Comparison of ENCODE assay signal across 18 cellular contexts in genomic region chr15:81909229-81910087, GRCh38.
A peak's percentile ranks its signal among the peaks of the same experiment; 100 is the strongest.
DNase-seq lines count a peak whose midpoint lies in the region; ATAC-seq and TF ChIP-seq lines count a peak whose summit lies in the region.
"Had no signal": no experiment of that assay in that cellular context is flagged by ENCODE, and none has a peak within 500 bp of the region (broad histone marks: within the 10 kb centered on the region; RNA-seq: fewer than 3 reads in every experiment).

No MANE protein-coding gene starts in this region.

- H2AFZ ChIP-seq in DND-41 (ENCODE audit: low read depth, low read length) (peak overlapping the region; percentile 51; the same call in 1 of the 2 replicates), PC-3 (ENCODE audit: low read length) (no peak overlapping the region)

- no peaks in the 10 kb centered on the region for H3K9me3 Mint-ChIP-seq in mesothelial cell of epicardium
- H3K9me3 Mint-ChIP-seq in CD4-positive, alpha-beta memory T cell = peaks cover 0 to 3% (median 0%) of the 10 kb centered on the region in 8 donors
- H3K9me3 Mint-ChIP-seq: activated CD4-positive, alpha-beta T cell treated with anti-CD3 and anti-CD28 coated beads, Interleukin-2, amount 10 ng/mL, durations not matched to agents 24 days and 14 days; natural killer cell treated with Interleukin-12 subunit alpha and Interleukin-12 subunit beta and Interleukin-15 and Interleukin-18, amount 100 ng/mL, for 72 hours had no signal

- POLR2A ChIA-PET in AG04450 (lab: Yijun Ruan, JAX) = no interaction called here
- POLR2A ChIA-PET in PC-3 (lab: Charles Lee; ENCODE audit: unreplicated experiment) = no interaction called here
- POLR2A ChIA-PET in CD4-positive, alpha-beta memory T cell (lab: Charles Lee; ENCODE audit: partially characterized antibody) = no interaction called here

- H3K9ac ChIP-seq in DND-41 (ENCODE audit: low read depth, low read length) (no peak overlapping the region), PC-3 (ENCODE audit: low read length) (no peak overlapping the region)

- H3K79me2 ChIP-seq in DND-41 (ENCODE audit: insufficient read depth, low read length) = no peaks in the 10 kb centered on the region
- H3K79me2 ChIP-seq in PC-3 (ENCODE audit: low read length) = no peaks in the 10 kb centered on the region

- no peak for TF ChIP-seq CTCF in AG04450 (IDR thresholded peaks at IDR 0.05; ENCODE audit: low read depth, low read length)
- TF ChIP-seq CTCF in DND-41 (IDR thresholded peaks at IDR 0.05; ENCODE audit: borderline replicate concordance, extremely low read depth, low read length, poor library complexity, severe bottlenecking) = no peak
- TF ChIP-seq CTCF in PC-3 (conservative IDR thresholded peaks at IDR 0.05; ENCODE audit: low read depth, low read length) = no peak
- no peak for TF ChIP-seq CTCF in gastroesophageal sphincter (IDR thresholded peaks at IDR 0.05)
- no peak for TF ChIP-seq CTCF in mesothelial cell of epicardium (IDR thresholded peaks at IDR 0.05; ENCODE audit: unreplicated experiment)

- H3K9me3 ChIP-seq in AG04450 (ENCODE audit: control insufficient read depth, insufficient read depth, low read length) = no peaks in the 10 kb centered on the region
- no peaks in the 10 kb centered on the region for H3K9me3 ChIP-seq in DND-41 (ENCODE audit: insufficient read depth, low read length, severe bottlenecking)
- no peaks in the 10 kb centered on the region for H3K9me3 ChIP-seq in PC-3 (ENCODE audit: low read length)
- H3K9me3 ChIP-seq in gastroesophageal sphincter = no peaks in the 10 kb centered on the region
- no peaks in the 10 kb centered on the region for H3K9me3 ChIP-seq in CD4-positive, alpha-beta memory T cell (ENCODE audit: control insufficient read depth in 1 of 2, low read length in 2 of 2)
- H3K9me3 ChIP-seq: lower lobe of right lung, SJSA1 had no signal

- H3K36me3 ChIP-seq in DND-41 (ENCODE audit: insufficient read depth, low read length) (no peaks in the 10 kb centered on the region), PC-3 (ENCODE audit: low read depth, low read length) (no peaks in the 10 kb centered on the region), gastroesophageal sphincter (no peaks in the 10 kb centered on the region)
- H3K36me3 ChIP-seq in CD4-positive, alpha-beta memory T cell (ENCODE audit: insufficient read depth, low read length) = no peaks in the 10 kb centered on the region
- H3K36me3 ChIP-seq: lower lobe of right lung, SJSA1 had no signal

- H3K4me1 ChIP-seq in DND-41 (ENCODE audit: insufficient read depth, low read length) (peaks cover 18% of the 10 kb centered on the region), PC-3 (ENCODE audit: insufficient read depth, low read length) (0 out of 2 replicates have a peak, but pooled peaks cover 3% of the 10 kb centered on the region), gastroesophageal sphincter (peaks cover 6 to 55% (median 26%) of the 10 kb centered on the region in 3 donors)
- no peaks in the 10 kb centered on the region for H3K4me1 ChIP-seq in CD4-positive, alpha-beta memory T cell (ENCODE audit: insufficient read depth, low read length)
- H3K4me1 ChIP-seq: lower lobe of right lung had no signal

- DNase-seq in AG04450 (ENCODE audit: low read depth, low spot score) (no peak), DND-41 (peak; percentile 5), PC-3 (peak; percentile 43), mesothelial cell of epicardium (ENCODE audit: low spot score in 2 of 2, unreplicated experiment in 2 of 2) (no peak)
- DNase-seq in CD4-positive, alpha-beta memory T cell = no peak
- no peak for DNase-seq in stimulated activated CD4-positive, alpha-beta T cell treated with anti-CD3 and anti-CD28 coated beads, Interleukin-15, amount 100 ng/mL, for 24 hours
- DNase-seq: activated CD4-positive, alpha-beta T cell treated with anti-CD3 and anti-CD28 coated beads, Interleukin-2, amount 10 ng/mL, durations not matched to agents 24 days and 14 days; activated CD8-positive, alpha-beta memory T cell treated with anti-CD3 and anti-CD28 coated beads, Interleukin-2, amount 50 U/mL, for 48 hours; activated gamma-delta T cell; dorsolateral prefrontal cortex; erythroblast; lower lobe of right lung; NCI-H1930; NCI-H524 had no signal

- no peak for ATAC-seq in DND-41 (ENCODE audit: insufficient read depth, low read depth)
- ATAC-seq in PC-3 = peak; percentile 62
- ATAC-seq in gastroesophageal sphincter = no peak
- ATAC-seq in GM21390 (IDR thresholded peaks at IDR 0.05; ENCODE audit: unreplicated experiment) = no peak
- ATAC-seq: lower lobe of right lung; natural killer cell treated with Interleukin-12 subunit alpha and Interleukin-12 subunit beta and Interleukin-15 and Interleukin-18, amount 100 ng/mL, for 72 hours had no signal

- BruUV-seq in PC-3 (replicated peaks; lab: Mats Ljungman, UMichigan) = no TSS peak

- H3K4me2 ChIP-seq in DND-41 (ENCODE audit: insufficient read depth, low read length) (no peak overlapping the region), PC-3 (ENCODE audit: low read length) (no peak overlapping the region)

- intact Hi-C loops in PC-3 (cut with micrococcal nuclease) = no loop called here
- intact Hi-C loops in CD4-positive, alpha-beta memory T cell (cut with micrococcal nuclease) = no loop called here

- no peaks in the 10 kb centered on the region for H3K36me3 Mint-ChIP-seq in mesothelial cell of epicardium
- H3K36me3 Mint-ChIP-seq in CD4-positive, alpha-beta memory T cell = no peaks in the 10 kb centered on the region
- H3K36me3 Mint-ChIP-seq: natural killer cell treated with Interleukin-12 subunit alpha and Interleukin-12 subunit beta and Interleukin-15 and Interleukin-18, amount 100 ng/mL, for 72 hours had no signal

- no peak for TF ChIP-seq POLR2A in gastroesophageal sphincter (IDR thresholded peaks at IDR 0.05)

- H3K27me3 ChIP-seq in AG04450 (ENCODE audit: control insufficient read depth, insufficient read depth, low read length) (no peaks in the 10 kb centered on the region), DND-41 (ENCODE audit: insufficient read depth, low read length, poor library complexity) (no peaks in the 10 kb centered on the region), PC-3 (ENCODE audit: low read length) (0 out of 2 replicates have a peak, but pooled peaks cover 4% of the 10 kb centered on the region), gastroesophageal sphincter (no peaks in the 10 kb centered on the region)
- H3K27me3 ChIP-seq in CD4-positive, alpha-beta memory T cell (ENCODE audit: insufficient read depth, low read length) = no peaks in the 10 kb centered on the region
- H3K27me3 ChIP-seq: SJSA1 had no signal

- TF ChIP-seq EP300 in gastroesophageal sphincter (IDR thresholded peaks at IDR 0.05) = no peak

- no peaks in the 10 kb centered on the region for H3F3A ChIP-seq in PC-3 (ENCODE audit: low read length, unreplicated experiment)

- no peaks in the 10 kb centered on the region for H3K9me2 ChIP-seq in PC-3 (replicated peaks; ENCODE audit: low read length)

- H4K20me1 ChIP-seq in DND-41 (ENCODE audit: insufficient read depth, low read length) (no peaks in the 10 kb centered on the region), PC-3 (ENCODE audit: low read length) (no peaks in the 10 kb centered on the region)

- H3K27ac ChIP-seq in AG04450 (ENCODE audit: low read depth, low read length) (peak overlapping the region; percentile 80), DND-41 (ENCODE audit: low read length) (peak overlapping the region; percentile 36; the same call in 1 of the 2 replicates), PC-3 (ENCODE audit: low read length) (no peak overlapping the region), gastroesophageal sphincter (peak overlapping the region in 3 of 4 donors; percentile 38 to 54 (median 42))
- H3K27ac ChIP-seq in CD4-positive, alpha-beta memory T cell (ENCODE audit: low read depth, low read length) = no peak overlapping the region
- H3K27ac ChIP-seq: dorsolateral prefrontal cortex, lower lobe of right lung, SJSA1 had no signal

- H3K27me3 Mint-ChIP-seq in mesothelial cell of epicardium (ENCODE audit: low read depth) = no peaks in the 10 kb centered on the region
- H3K27me3 Mint-ChIP-seq in CD4-positive, alpha-beta memory T cell = peaks cover 4 to 7% of the 10 kb centered on the region in 2 donors
- H3K27me3 Mint-ChIP-seq: activated CD4-positive, alpha-beta T cell treated with anti-CD3 and anti-CD28 coated beads, Interleukin-2, amount 10 ng/mL, durations not matched to agents 24 days and 14 days had no signal

- no peak overlapping the region for H3K4me3 ChIP-seq in AG04450 (ENCODE audit: low read depth, low read length)
- H3K4me3 ChIP-seq in DND-41 (ENCODE audit: low read depth in 1 of 2, low read length in 2 of 2) = no peak overlapping the region
- H3K4me3 ChIP-seq in PC-3 (ENCODE audit: low read length) = no peak overlapping the region
- no peak overlapping the region for H3K4me3 ChIP-seq in gastroesophageal sphincter
- H3K4me3 ChIP-seq in CD4-positive, alpha-beta memory T cell (ENCODE audit: low read length in 2 of 2) = no peak overlapping the region
- H3K4me3 ChIP-seq: dorsolateral prefrontal cortex, lower lobe of right lung, SJSA1 had no signal

- no peak overlapping the region for H3K4me3 Mint-ChIP-seq in mesothelial cell of epicardium
- no peak overlapping the region for H3K4me3 Mint-ChIP-seq in CD4-positive, alpha-beta memory T cell
- H3K4me3 Mint-ChIP-seq: activated CD4-positive, alpha-beta T cell treated with anti-CD3 and anti-CD28 coated beads, Interleukin-2, amount 10 ng/mL, durations not matched to agents 24 days and 14 days; natural killer cell treated with Interleukin-12 subunit alpha and Interleukin-12 subunit beta and Interleukin-15 and Interleukin-18, amount 100 ng/mL, for 72 hours had no signal

- no peak overlapping the region for H3K27ac Mint-ChIP-seq in mesothelial cell of epicardium
- no peak overlapping the region for H3K27ac Mint-ChIP-seq in CD4-positive, alpha-beta memory T cell
- H3K27ac Mint-ChIP-seq: activated CD4-positive, alpha-beta T cell treated with anti-CD3 and anti-CD28 coated beads, Interleukin-2, amount 10 ng/mL, durations not matched to agents 24 days and 14 days; natural killer cell treated with Interleukin-12 subunit alpha and Interleukin-12 subunit beta and Interleukin-15 and Interleukin-18, amount 100 ng/mL, for 72 hours had no signal

- WGBS in gastroesophageal sphincter (ENCODE audit: low coverage in 1 of 2), 2 donors = 22 to 56% methylated on average over 1 to 7 of the region's 7 CpGs

- CTCF ChIA-PET in AG04450 (lab: Charles Lee) (no interaction called here), PC-3 (lab: Charles Lee) (no interaction called here)
- CTCF ChIA-PET in CD4-positive, alpha-beta memory T cell (lab: Charles Lee; ENCODE audit: partially characterized antibody) = no interaction called here

- H3K4me1 Mint-ChIP-seq in mesothelial cell of epicardium = peaks cover 8% of the 10 kb centered on the region
- H3K4me1 Mint-ChIP-seq in CD4-positive, alpha-beta memory T cell = no peaks in the 10 kb centered on the region
- H3K4me1 Mint-ChIP-seq: activated CD4-positive, alpha-beta T cell treated with anti-CD3 and anti-CD28 coated beads, Interleukin-2, amount 10 ng/mL, durations not matched to agents 24 days and 14 days had no signal

Comparison
In these comparisons a context has a peak if more than half of its experiments do, and no peak if none do; other contexts are left out.
1. DNase-seq: peak in DND-41 (single experiment) and PC-3 (single experiment); none in AG04450 (single experiment), mesothelial cell of epicardium (0 of 2), CD4-positive, alpha-beta memory T cell (0 of 5) and stimulated activated CD4-positive, alpha-beta T cell treated with anti-CD3 and anti-CD28 coated beads, Interleukin-15, amount 100 ng/mL, for 24 hours (single experiment).
2. H3K27ac ChIP-seq: peak in AG04450 (single experiment), DND-41 (single experiment) and gastroesophageal sphincter (3 of 4); none in PC-3 (single experiment) and CD4-positive, alpha-beta memory T cell (single experiment).